Comparison of ENCODE assay signal across 34 cellular contexts in genomic region chr17:1949754-1950153, GRCh38.
"Had no signal": no experiment of that assay in that cellular context is flagged by ENCODE, and none has a peak within 500 bp of the region (broad histone marks: within the 10 kb centered on the region; RNA-seq: fewer than 3 reads in every experiment).

No MANE protein-coding gene starts in this region.

- H3K9me3 Mint-ChIP-seq: activated CD4-positive, alpha-beta memory T cell treated with anti-CD3 and anti-CD28 coated beads, Interleukin-2, amount 10 ng/mL, durations not matched to agents 7 days and 5 days; activated CD4-positive, alpha-beta T cell treated with anti-CD3 and anti-CD28 coated beads, Interleukin-2, amount 10 ng/mL, durations not matched to agents 7 days and 5 days; activated naive CD4-positive, alpha-beta T cell treated with anti-CD3 and anti-CD28 coated beads, Interleukin-2, amount 50 U/mL, for 72 hours; activated naive CD8-positive, alpha-beta T cell treated with anti-CD3 and anti-CD28 coated beads, Interleukin-2, amount 10 ng/mL, durations not matched to agents 7 days and 5 days; activated T-cell treated with anti-CD3 and anti-CD28 coated beads, Interleukin-2, amount 50 U/mL, for 24 hours; activated T-cell treated with anti-CD3 and anti-CD28 coated beads, Interleukin-2, amount 50 U/mL, for 72 hours; central memory CD8-positive, alpha-beta T cell; dendritic cell treated with granulocyte-macrophage colony-stimulating factor and Interleukin-4, amounts not matched to agents 40 ng/mL and 50 ng/mL, for 4 days; T-helper 2 cell treated with Interferon-gamma antibody and Interleukin-4, amounts not matched to agents 5 μg/mL and 100 μg/mL, for 36 hours had no signal

- H3K4me1 ChIP-seq: ascending aorta, breast epithelium, esophagus muscularis mucosa, foreskin keratinocyte, gastrocnemius medialis had no signal

- H3K27ac Mint-ChIP-seq: activated CD4-positive, alpha-beta memory T cell treated with anti-CD3 and anti-CD28 coated beads, Interleukin-2, amount 10 ng/mL, durations not matched to agents 7 days and 5 days; activated naive CD4-positive, alpha-beta T cell treated with anti-CD3 and anti-CD28 coated beads, Interleukin-2, amount 10 ng/mL, durations not matched to agents 7 days and 5 days; activated naive CD4-positive, alpha-beta T cell treated with anti-CD3 and anti-CD28 coated beads, Interleukin-2, amount 50 U/mL, for 72 hours; activated naive CD8-positive, alpha-beta T cell treated with anti-CD3 and anti-CD28 coated beads, Interleukin-2, amount 10 ng/mL, durations not matched to agents 7 days and 5 days; activated T-cell treated with anti-CD3 and anti-CD28 coated beads, Interleukin-2, amount 50 U/mL, for 24 hours; activated T-cell treated with anti-CD3 and anti-CD28 coated beads, Interleukin-2, amount 50 U/mL, for 72 hours; dendritic cell treated with granulocyte-macrophage colony-stimulating factor and Interleukin-4, amounts not matched to agents 40 ng/mL and 50 ng/mL, for 4 days; T-helper 17 cell; T-helper 2 cell treated with Interferon-gamma antibody and Interleukin-4, amounts not matched to agents 5 μg/mL and 100 μg/mL, for 36 hours had no signal

- H3K4me3 ChIP-seq: ascending aorta, breast epithelium, coronary artery, dorsolateral prefrontal cortex, esophagus muscularis mucosa, gastrocnemius medialis, heart left ventricle had no signal

- H3K27ac ChIP-seq: ascending aorta, breast epithelium, coronary artery, dorsolateral prefrontal cortex, esophagus muscularis mucosa, foreskin keratinocyte, gastrocnemius medialis, heart left ventricle, WERI-Rb-1 had no signal

- H3K36me3 ChIP-seq: ascending aorta, breast epithelium, esophagus muscularis mucosa, gastrocnemius medialis, heart left ventricle, WERI-Rb-1 had no signal

- H3K36me3 Mint-ChIP-seq: activated naive CD4-positive, alpha-beta T cell treated with anti-CD3 and anti-CD28 coated beads, Interleukin-2, amount 10 ng/mL, durations not matched to agents 7 days and 5 days; activated naive CD4-positive, alpha-beta T cell treated with anti-CD3 and anti-CD28 coated beads, Interleukin-2, amount 50 U/mL, for 72 hours; activated naive CD8-positive, alpha-beta T cell treated with anti-CD3 and anti-CD28 coated beads, Interleukin-2, amount 10 ng/mL, durations not matched to agents 7 days and 5 days had no signal

- H3K27me3 ChIP-seq: ascending aorta, breast epithelium, dorsolateral prefrontal cortex, esophagus muscularis mucosa, foreskin keratinocyte, gastrocnemius medialis, heart left ventricle had no signal

- H3K4me3 Mint-ChIP-seq: activated CD4-positive, alpha-beta memory T cell treated with anti-CD3 and anti-CD28 coated beads, Interleukin-2, amount 10 ng/mL, durations not matched to agents 7 days and 5 days; activated CD4-positive, alpha-beta T cell treated with anti-CD3 and anti-CD28 coated beads, Interleukin-2, amount 10 ng/mL, durations not matched to agents 7 days and 5 days; activated naive CD4-positive, alpha-beta T cell treated with anti-CD3 and anti-CD28 coated beads, Interleukin-2, amount 10 ng/mL, durations not matched to agents 7 days and 5 days; activated naive CD8-positive, alpha-beta T cell treated with anti-CD3 and anti-CD28 coated beads, Interleukin-2, amount 10 ng/mL, durations not matched to agents 7 days and 5 days; activated T-cell treated with anti-CD3 and anti-CD28 coated beads, Interleukin-2, amount 50 U/mL, for 24 hours; activated T-cell treated with anti-CD3 and anti-CD28 coated beads, Interleukin-2, amount 50 U/mL, for 72 hours; brain; central memory CD8-positive, alpha-beta T cell; dendritic cell treated with granulocyte-macrophage colony-stimulating factor and Interleukin-4, amounts not matched to agents 40 ng/mL and 50 ng/mL, for 4 days; T-helper 17 cell; T-helper 2 cell treated with Interferon-gamma antibody and Interleukin-4, amounts not matched to agents 5 μg/mL and 100 μg/mL, for 36 hours had no signal

- H3K4me1 Mint-ChIP-seq: activated CD4-positive, alpha-beta memory T cell treated with anti-CD3 and anti-CD28 coated beads, Interleukin-2, amount 10 ng/mL, durations not matched to agents 7 days and 5 days; activated CD4-positive, alpha-beta T cell treated with anti-CD3 and anti-CD28 coated beads, Interleukin-2, amount 10 ng/mL, durations not matched to agents 7 days and 5 days; activated naive CD4-positive, alpha-beta T cell treated with anti-CD3 and anti-CD28 coated beads, Interleukin-2, amount 10 ng/mL, durations not matched to agents 7 days and 5 days; activated naive CD8-positive, alpha-beta T cell treated with anti-CD3 and anti-CD28 coated beads, Interleukin-2, amount 10 ng/mL, durations not matched to agents 7 days and 5 days; central memory CD8-positive, alpha-beta T cell had no signal

- H3K27me3 Mint-ChIP-seq: activated CD4-positive, alpha-beta memory T cell treated with anti-CD3 and anti-CD28 coated beads, Interleukin-2, amount 10 ng/mL, durations not matched to agents 7 days and 5 days; activated CD4-positive, alpha-beta T cell treated with anti-CD3 and anti-CD28 coated beads, Interleukin-2, amount 10 ng/mL, durations not matched to agents 7 days and 5 days; activated T-cell treated with anti-CD3 and anti-CD28 coated beads, Interleukin-2, amount 50 U/mL, for 24 hours had no signal

- H3K9me3 ChIP-seq: ascending aorta, breast epithelium, esophagus muscularis mucosa, gastrocnemius medialis, heart left ventricle had no signal

- DNase-seq: activated CD4-positive, alpha-beta memory T cell treated with anti-CD3 and anti-CD28 coated beads, Interleukin-2, amount 10 ng/mL, durations not matched to agents 7 days and 5 days; activated CD4-positive, alpha-beta T cell treated with anti-CD3 and anti-CD28 coated beads for 1 hour; activated CD4-positive, alpha-beta T cell treated with anti-CD3 and anti-CD28 coated beads for 4 hours; activated CD4-positive, alpha-beta T cell treated with anti-CD3 and anti-CD28 coated beads, Interleukin-2, amount 10 ng/mL, durations not matched to agents 7 days and 5 days; activated CD4-positive, alpha-beta T cell treated with anti-CD3 and anti-CD28 coated beads, Interleukin-2, amount 50 U/mL, for 4 hours; activated CD4-positive, CD25-positive, alpha-beta regulatory T cell; activated CD8-positive, alpha-beta memory T cell treated with anti-CD3 and anti-CD28 coated beads, Interleukin-2, amount 50 U/mL, for 48 hours; activated gamma-delta T cell; activated naive CD4-positive, alpha-beta T cell; activated naive CD4-positive, alpha-beta T cell treated with anti-CD3 and anti-CD28 coated beads, Interleukin-2, amount 10 ng/mL, durations not matched to agents 7 days and 5 days; activated naive CD8-positive, alpha-beta T cell treated with anti-CD3 and anti-CD28 coated beads, Interleukin-2, amount 10 ng/mL, durations not matched to agents 7 days and 5 days; activated T-cell treated with anti-CD3 and anti-CD28 coated beads for 4 hours; activated T-cell treated with anti-CD3 and anti-CD28 coated beads, Interleukin-2, amount 50 U/mL, for 24 hours; activated T-cell treated with anti-CD3 and anti-CD28 coated beads, Interleukin-2, amount 50 U/mL, for 72 hours; dorsolateral prefrontal cortex; effector memory CD4-positive, alpha-beta T cell; erythroblast; foreskin keratinocyte; gastrocnemius medialis; glutamatergic neuron; heart left ventricle; T-helper 1 cell; T-helper 17 cell; T1000; WERI-Rb-1 had no signal

- ATAC-seq: activated naive CD4-positive, alpha-beta T cell treated with anti-CD3 and anti-CD28 coated beads, Interleukin-2, amount 50 U/mL, for 72 hours; activated T-cell treated with anti-CD3 and anti-CD28 coated beads, Interleukin-2, amount 50 U/mL, for 72 hours; foreskin keratinocyte; gastrocnemius medialis; heart left ventricle; T-helper 17 cell had no signal
